In genomic region chr3:171950373-171950772, GRCh38 we compare ENCODE assay signal across 1 cellular context.
A peak's percentile ranks its signal among the peaks of the same experiment; 100 is the strongest.
TF ChIP-seq lines count a peak whose summit lies in the region.

No MANE protein-coding gene starts in this region.

TF ChIP-seq in HepG2, 621 proteins besides CTCF, POLR2A, EP300 and RAD21 (continued from another document):
- no peak for TF ChIP-seq ZNF335 (CRISPR knock-in tag; IDR thresholded peaks at IDR 0.05)
- peak; percentile 11; the same call in 1 of the 2 replicates for TF ChIP-seq SOX5 (CRISPR knock-in tag; IDR thresholded peaks at IDR 0.05; ENCODE audit: borderline replicate concordance)
- no peak for TF ChIP-seq ZNF337 (CRISPR knock-in tag; IDR thresholded peaks at IDR 0.05; ENCODE audit: borderline replicate concordance, low read depth)
- TF ChIP-seq NR2F1 (CRISPR knock-in tag; IDR thresholded peaks at IDR 0.05) = no peak
- TF ChIP-seq ZSCAN30 (CRISPR knock-in tag; IDR thresholded peaks at IDR 0.05) = no peak
- TF ChIP-seq CENPX (CRISPR knock-in tag; IDR thresholded peaks at IDR 0.05) = no peak
- TF ChIP-seq MLXIP (CRISPR knock-in tag; IDR thresholded peaks at IDR 0.05; ENCODE audit: borderline replicate concordance) = no peak
- TF ChIP-seq SRSF4 (IDR thresholded peaks at IDR 0.05; ENCODE audit: low read depth, low read length, poor library complexity, severe bottlenecking) = no peak
- no peak for TF ChIP-seq NCOR1 (IDR thresholded peaks at IDR 0.05; ENCODE audit: borderline replicate concordance, low read length)
- no peak for TF ChIP-seq ZBTB33 (CRISPR knock-in tag; IDR thresholded peaks at IDR 0.05)
- no peak for TF ChIP-seq TFDP2 (CRISPR knock-in tag; IDR thresholded peaks at IDR 0.05)
- TF ChIP-seq RFXAP (CRISPR knock-in tag; IDR thresholded peaks at IDR 0.05; ENCODE audit: borderline replicate concordance) = no peak
- TF ChIP-seq ATF3 (CRISPR knock-in tag; IDR thresholded peaks at IDR 0.05) = no peak
- TF ChIP-seq ZNF567 (CRISPR knock-in tag; IDR thresholded peaks at IDR 0.05; ENCODE audit: borderline replicate concordance) = no peak
- no peak for TF ChIP-seq NR3C1 (CRISPR knock-in tag; IDR thresholded peaks at IDR 0.05)
- no peak for TF ChIP-seq SRF (IDR thresholded peaks at IDR 0.05; ENCODE audit: low read depth, low read length)
- no peak for TF ChIP-seq SOX13 (IDR thresholded peaks at IDR 0.05)
- TF ChIP-seq SOX13 (CRISPR knock-in tag; conservative IDR thresholded peaks at IDR 0.05 in 1 of 2, IDR thresholded peaks at IDR 0.05 in 1 of 2) = peak in 1 of 2 experiments; percentile 19; a peak in 1 of 4 replicates
- no peak for TF ChIP-seq CERS6 (CRISPR knock-in tag; IDR thresholded peaks at IDR 0.05)
- TF ChIP-seq ARID5B (CRISPR knock-in tag; IDR thresholded peaks at IDR 0.05) = 0 out of 2 replicates have a peak, but pooled peaks have one; percentile 10
